In genomic region chr7:140542226-140542625, GRCh38 we compare ENCODE assay signal across 10 cellular contexts.
DNase-seq lines count a peak whose midpoint lies in the region; ATAC-seq and TF ChIP-seq lines count a peak whose summit lies in the region.
"Had no signal": no experiment of that assay in that cellular context is flagged by ENCODE, and none has a peak within 500 bp of the region (broad histone marks: within the 10 kb centered on the region; RNA-seq: fewer than 3 reads in every experiment).

No MANE protein-coding gene starts in this region.

- WGBS in GM23248 (ENCODE audit: low coverage in 1 of 2, low lambda C conversion rate in 2 of 2, missing lambda C conversion rate in 2 of 2), 2 experiments, result 7 to 12% methylated on average over 7 of the region's 7 CpGs
- WGBS in body of pancreas, 2 donors, result 74 to 75% methylated on average over 7 of the region's 7 CpGs
- WGBS in hepatocyte (ENCODE audit: low lambda C conversion rate, missing lambda C conversion rate), result 51% methylated on average over 7 of the region's 7 CpGs

- H2AFZ ChIP-seq in GM23248, result peak overlapping the region; percentile 68
- no peak overlapping the region for H2AFZ ChIP-seq in hepatocyte

- H3K9me2 ChIP-seq in GM23248 (ENCODE audit: insufficient read depth) (no peaks in the 10 kb centered on the region), hepatocyte (replicated peaks; ENCODE audit: insufficient read depth) (no peaks in the 10 kb centered on the region)

- CTCF ChIA-PET in activated CD8-positive, alpha-beta T cell treated with anti-CD3 and anti-CD28 coated beads, Interleukin-2, amount 10 ng/mL, durations not matched to agents 7 days and 5 days (lab: Charles Lee), result interaction anchor here (0.9 kb wide), 1 partner anchor 111 kb away, joined by 3 read pairs; no protein-coding TSS in a partner anchor
- CTCF ChIA-PET in activated CD4-positive, alpha-beta memory T cell treated with anti-CD3 and anti-CD28 coated beads for 36 hours (lab: Charles Lee), result no interaction called here

- H3K4me3 Mint-ChIP-seq in activated CD8-positive, alpha-beta T cell treated with anti-CD3 and anti-CD28 coated beads, Interleukin-2, amount 10 ng/mL, durations not matched to agents 7 days and 5 days, result no peak overlapping the region
- H3K4me3 Mint-ChIP-seq in activated CD4-positive, alpha-beta memory T cell treated with anti-CD3 and anti-CD28 coated beads for 36 hours, result no peak overlapping the region

- no peak overlapping the region for H3K27ac Mint-ChIP-seq in activated CD8-positive, alpha-beta T cell treated with anti-CD3 and anti-CD28 coated beads, Interleukin-2, amount 10 ng/mL, durations not matched to agents 7 days and 5 days
- no peak overlapping the region for H3K27ac Mint-ChIP-seq in activated CD4-positive, alpha-beta memory T cell treated with anti-CD3 and anti-CD28 coated beads for 36 hours

- H3K79me2 ChIP-seq in GM23248 (ENCODE audit: insufficient read depth), result no peaks in the 10 kb centered on the region
- no peaks in the 10 kb centered on the region for H3K79me2 ChIP-seq in hepatocyte

- peaks cover 21% of the 10 kb centered on the region for H3F3A ChIP-seq in GM23248 (ENCODE audit: insufficient read depth)

- peaks cover 8% of the 10 kb centered on the region for H3K27me3 Mint-ChIP-seq in activated CD8-positive, alpha-beta T cell treated with anti-CD3 and anti-CD28 coated beads, Interleukin-2, amount 10 ng/mL, durations not matched to agents 7 days and 5 days (ENCODE audit: low read depth)
- no peaks in the 10 kb centered on the region for H3K27me3 Mint-ChIP-seq in activated CD4-positive, alpha-beta memory T cell treated with anti-CD3 and anti-CD28 coated beads for 36 hours

- peak overlapping the region; percentile 77 for H3K4me2 ChIP-seq in GM23248 (ENCODE audit: unreplicated experiment)
- H3K4me2 ChIP-seq in hepatocyte, result peak overlapping the region; percentile 69

- H3K4me1 Mint-ChIP-seq in activated CD8-positive, alpha-beta T cell treated with anti-CD3 and anti-CD28 coated beads, Interleukin-2, amount 10 ng/mL, durations not matched to agents 7 days and 5 days (ENCODE audit: low read depth), result no peaks in the 10 kb centered on the region
- no peaks in the 10 kb centered on the region for H3K4me1 Mint-ChIP-seq in activated CD4-positive, alpha-beta memory T cell treated with anti-CD3 and anti-CD28 coated beads for 36 hours (ENCODE audit: low read depth)

- H3K4me1 ChIP-seq in GM23248 (ENCODE audit: insufficient read depth) (peaks cover 21% of the 10 kb centered on the region), body of pancreas (peaks cover 9% of the 10 kb centered on the region), hepatocyte (ENCODE audit: insufficient read depth) (peaks cover 20% of the 10 kb centered on the region), gastrocnemius medialis (peaks cover 6 to 14% of the 10 kb centered on the region in 2 donors)

- TF ChIP-seq POLR2A in body of pancreas (IDR thresholded peaks at IDR 0.05) (no peak), gastrocnemius medialis (IDR thresholded peaks at IDR 0.05) (no peak)

- in situ Hi-C loops in GM23248 (cut with MboI), result no loop called here
- in situ Hi-C loops in gastrocnemius medialis (cut with MboI; ENCODE audit: low sequenced_read_pairs in 4 of 4), result no loop called here

- TF ChIP-seq CTCF in body of pancreas (IDR thresholded peaks at IDR 0.05) (no peak), hepatocyte (IDR thresholded peaks at IDR 0.05; ENCODE audit: poor library complexity) (no peak), gastrocnemius medialis (IDR thresholded peaks at IDR 0.05 in 4 of 5, conservative IDR thresholded peaks at IDR 0.05 in 1 of 5) (no peak)

- intact Hi-C loops in body of pancreas (cut with DNase I) (no loop called here), gastrocnemius medialis (cut with DNase I; ENCODE audit: low total_unique reads) (loop anchor here (5.0 kb wide), 1 partner anchor 100 kb away; the partner anchor contains the start of gene DENND2A)
- intact Hi-C loops in activated CD4-positive, alpha-beta memory T cell treated with anti-CD3 and anti-CD28 coated beads for 36 hours (cut with micrococcal nuclease), result no loop called here

- DNase-seq in GM23248 (peak; percentile 84), body of pancreas (peak in 1 of 4 donors; percentile 35), hepatocyte (ENCODE audit: low spot score) (no peak), gastrocnemius medialis (peak; percentile 19 to 49)
- DNase-seq in activated CD8-positive, alpha-beta T cell treated with anti-CD3 and anti-CD28 coated beads, Interleukin-2, amount 10 ng/mL, durations not matched to agents 7 days and 5 days, result no peak
- no peak for DNase-seq in activated CD4-positive, alpha-beta memory T cell treated with anti-CD3 and anti-CD28 coated beads for 36 hours
- DNase-seq: stimulated activated naive CD8-positive, alpha-beta T cell treated with anti-CD3 and anti-CD28 coated beads, Interleukin-15, Interleukin-2, amounts not matched to agents 100 U/mL and 50 U/mL, for 24 hours had no signal

- POLR2A ChIA-PET in activated CD8-positive, alpha-beta T cell treated with anti-CD3 and anti-CD28 coated beads, Interleukin-2, amount 10 ng/mL, durations not matched to agents 7 days and 5 days (lab: Charles Lee), result no interaction called here
- POLR2A ChIA-PET in activated CD4-positive, alpha-beta memory T cell treated with anti-CD3 and anti-CD28 coated beads for 36 hours (lab: Charles Lee), result no interaction called here

- no peaks in the 10 kb centered on the region for H3K9me3 Mint-ChIP-seq in activated CD8-positive, alpha-beta T cell treated with anti-CD3 and anti-CD28 coated beads, Interleukin-2, amount 10 ng/mL, durations not matched to agents 7 days and 5 days (ENCODE audit: insufficient read depth)
- H3K9me3 Mint-ChIP-seq in activated CD4-positive, alpha-beta memory T cell treated with anti-CD3 and anti-CD28 coated beads for 36 hours, result no peaks in the 10 kb centered on the region

- H3K9me3 ChIP-seq in GM23248 (ENCODE audit: low read depth) (no peaks in the 10 kb centered on the region), body of pancreas (no peaks in the 10 kb centered on the region), hepatocyte (ENCODE audit: low read depth) (no peaks in the 10 kb centered on the region), gastrocnemius medialis (no peaks in the 10 kb centered on the region)
- H3K9me3 ChIP-seq: Peyer's patch had no signal

- peak overlapping the region; percentile 86 for H3K27ac ChIP-seq in GM23248
- H3K27ac ChIP-seq in body of pancreas, result peak overlapping the region in 2 of 4 donors; percentile 41 to 47
- peak overlapping the region; percentile 88 for H3K27ac ChIP-seq in hepatocyte
- peak overlapping the region; percentile 57 to 71 (median 66) for H3K27ac ChIP-seq in gastrocnemius medialis

- peak overlapping the region; percentile 71 for H3K9ac ChIP-seq in GM23248

- H3K4me3 ChIP-seq in GM23248, result peak overlapping the region; percentile 56
- no peak overlapping the region for H3K4me3 ChIP-seq in body of pancreas
- H3K4me3 ChIP-seq in hepatocyte, result no peak overlapping the region
- peak overlapping the region in 1 of 4 donors; percentile 16 for H3K4me3 ChIP-seq in gastrocnemius medialis
- H3K4me3 ChIP-seq: Peyer's patch had no signal

- no peaks in the 10 kb centered on the region for H3K36me3 ChIP-seq in GM23248 (ENCODE audit: low read depth)
- H3K36me3 ChIP-seq in body of pancreas (replicated peaks in 1 of 2; ENCODE audit: insufficient read depth in 1 of 2, low read depth in 2 of 2), result no peaks in the 10 kb centered on the region
- no peaks in the 10 kb centered on the region for H3K36me3 ChIP-seq in hepatocyte (replicated peaks; ENCODE audit: insufficient read depth, low read depth)
- no peaks in the 10 kb centered on the region for H3K36me3 ChIP-seq in gastrocnemius medialis
- H3K36me3 ChIP-seq: Peyer's patch had no signal

- H3K27me3 ChIP-seq in GM23248 (replicated peaks; ENCODE audit: insufficient read depth) (no peaks in the 10 kb centered on the region), body of pancreas (no peaks in the 10 kb centered on the region), hepatocyte (no peaks in the 10 kb centered on the region), gastrocnemius medialis (no peaks in the 10 kb centered on the region)
- H3K27me3 ChIP-seq: Peyer's patch had no signal

- ATAC-seq in body of pancreas (peak; percentile 52), gastrocnemius medialis (peak; percentile 57 to 65), HG02759 (IDR thresholded peaks at IDR 0.05; ENCODE audit: unreplicated experiment) (no peak), HG03175 (IDR thresholded peaks at IDR 0.05; ENCODE audit: unreplicated experiment) (no peak)
- no peak for ATAC-seq in activated CD8-positive, alpha-beta T cell treated with anti-CD3 and anti-CD28 coated beads, Interleukin-2, amount 10 ng/mL, durations not matched to agents 7 days and 5 days
- ATAC-seq: stimulated activated naive CD8-positive, alpha-beta T cell treated with anti-CD3 and anti-CD28 coated beads, Interleukin-15, Interleukin-2, amounts not matched to agents 100 U/mL and 50 U/mL, for 24 hours had no signal

- H3K36me3 Mint-ChIP-seq in activated CD8-positive, alpha-beta T cell treated with anti-CD3 and anti-CD28 coated beads, Interleukin-2, amount 10 ng/mL, durations not matched to agents 7 days and 5 days (ENCODE audit: low read depth), result no peaks in the 10 kb centered on the region
- no peaks in the 10 kb centered on the region for H3K36me3 Mint-ChIP-seq in activated CD4-positive, alpha-beta memory T cell treated with anti-CD3 and anti-CD28 coated beads for 36 hours

- H4K20me1 ChIP-seq in GM23248 (ENCODE audit: insufficient read depth) (no peaks in the 10 kb centered on the region), hepatocyte (ENCODE audit: insufficient read depth, poor library complexity, severe bottlenecking) (no peaks in the 10 kb centered on the region)

Comparison
In these comparisons a context has a peak if more than half of its experiments do, and no peak if none do; other contexts are left out.
1. DNase-seq: peak in GM23248 (single experiment) and gastrocnemius medialis (2 of 2); none in hepatocyte (single experiment), activated CD8-positive, alpha-beta T cell treated with anti-CD3 and anti-CD28 coated beads, Interleukin-2, amount 10 ng/mL, durations not matched to agents 7 days and 5 days (single experiment) and activated CD4-positive, alpha-beta memory T cell treated with anti-CD3 and anti-CD28 coated beads for 36 hours (single experiment).
2. ATAC-seq: peak in body of pancreas (single experiment) and gastrocnemius medialis (2 of 2); none in HG02759 (single experiment), activated CD8-positive, alpha-beta T cell treated with anti-CD3 and anti-CD28 coated beads, Interleukin-2, amount 10 ng/mL, durations not matched to agents 7 days and 5 days (single experiment) and HG03175 (single experiment).